Comparison of ENCODE assay signal across 13 cellular contexts in genomic region chr15:64216722-64217428, GRCh38. TPM values are rescaled to one million over a fixed set of nuclear protein-coding genes. Genes with fewer than 3 reads are reported as not detected.
DNase-seq lines count a peak whose midpoint lies in the region; ATAC-seq and TF ChIP-seq lines count a peak whose summit lies in the region.
"Had no signal": no experiment of that assay in that cellular context is flagged by ENCODE, and none has a peak within 500 bp of the region (broad histone marks: within the 10 kb centered on the region; RNA-seq: fewer than 3 reads in every experiment).

No MANE protein-coding gene starts in this region.

- no peaks in the 10 kb centered on the region for H3K9me3 ChIP-seq in HEK293 (ENCODE audit: control insufficient read depth, insufficient read depth, low read depth, low read length)
- no peaks in the 10 kb centered on the region for H3K9me3 ChIP-seq in gastrocnemius medialis

- POLR2A ChIA-PET in HEK293 (lab: Yijun Ruan, JAX) = no interaction called here

- H3K4me3 ChIP-seq in HEK293 (ENCODE audit: low read depth, low read length) (no peak overlapping the region), fibroblast of pulmonary artery (replicated peaks; ENCODE audit: low read depth, low read length) (no peak overlapping the region), gastrocnemius medialis (no peak overlapping the region)

- TF ChIP-seq POLR2A in gastrocnemius medialis (IDR thresholded peaks at IDR 0.05) = no peak

- no peak for TF ChIP-seq CTCF in HEK293 (tag by site-specific recombination; IDR thresholded peaks at IDR 0.05)
- TF ChIP-seq CTCF in fibroblast of pulmonary artery (IDR thresholded peaks at IDR 0.05; ENCODE audit: low read length, missing control alignments) = no peak
- TF ChIP-seq CTCF in gastrocnemius medialis (IDR thresholded peaks at IDR 0.05 in 4 of 5, conservative IDR thresholded peaks at IDR 0.05 in 1 of 5) = no peak

- no peaks in the 10 kb centered on the region for H3K27me3 ChIP-seq in gastrocnemius medialis

- intact Hi-C loops in gastrocnemius medialis (cut with DNase I; ENCODE audit: low total_unique reads) = no loop called here

- DNase-seq in NCI-H748 treated with DMSO at 0.1 percent for 48 hours (lab: John Stamatoyannopoulos, UW) (peak; percentile 2), fibroblast of pulmonary artery (ENCODE audit: low read depth) (peak; percentile 44), pons (ENCODE audit: low spot score) (peak; percentile 7), NCI-H2171 treated with DMSO at 0.1 percent for 48 hours (lab: John Stamatoyannopoulos, UW) (no peak), MV-4-11 (lab: John Stamatoyannopoulos, UW) (no peak), gastrocnemius medialis (no peak)
- DNase-seq: activated naive CD4-positive, alpha-beta T cell treated with anti-CD3 and anti-CD28 coated beads, Interleukin-2, amount 50 U/mL, for 16 hours; effector memory CD4-positive, alpha-beta T cell; naive thymus-derived CD8-positive, alpha-beta T cell; NCI-H2227 treated with DMSO at 0.1 percent for 48 hours; SHP77 treated with DMSO at 0.1 percent for 48 hours had no signal

- CTCF ChIA-PET in HEK293 (lab: Yijun Ruan, JAX) = interaction anchor here (0.5 to 0.6 kb wide), 3 partner anchors 10 to 1083 kb away, joined by 3 to 4 read pairs (median 3); no protein-coding TSS in a partner anchor

- in situ Hi-C loops in gastrocnemius medialis (cut with MboI; ENCODE audit: low sequenced_read_pairs in 4 of 4) = loop anchor here in 2 of 4 donors (25.0 kb wide), 2 partner anchors 145 to 445 kb away; partner anchors contain the start of gene CSNK1G1 (in 1 of the 2)

- H3K4me1 ChIP-seq in HEK293 (ENCODE audit: control insufficient read depth, insufficient read depth, low read length) (peaks cover 8% of the 10 kb centered on the region; the same call in 1 of the 2 replicates), gastrocnemius medialis (peaks cover 0 to 5% of the 10 kb centered on the region in 2 donors)

- no peak for ATAC-seq in gastrocnemius medialis
- ATAC-seq: activated CD4-positive, CD25-positive, alpha-beta regulatory T cell treated with anti-CD3 and anti-CD28 coated beads, Interleukin-2, amount 50 U/mL, for 24 hours; naive thymus-derived CD8-positive, alpha-beta T cell had no signal

- H3K27ac ChIP-seq in HEK293 (ENCODE audit: extremely low read depth, low read depth, low read length) (no peak overlapping the region), gastrocnemius medialis (no peak overlapping the region)

- H3K36me3 ChIP-seq in HEK293 (ENCODE audit: control insufficient read depth in 2 of 2, insufficient read depth in 1 of 2, low read length in 2 of 2) (peaks cover 0 to 6% of the 10 kb centered on the region in 2 experiments; a peak in 2 of 3 replicates), gastrocnemius medialis (peaks cover 0 to 12% of the 10 kb centered on the region in 2 donors)

TF ChIP-seq in HEK293, 187 proteins besides CTCF, POLR2A, EP300 and RAD21:
- TF ChIP-seq ATF2 (tag by site-specific recombination; IDR thresholded peaks at IDR 0.05; ENCODE audit: low read depth) = no peak
- TF ChIP-seq, protein P1, sequence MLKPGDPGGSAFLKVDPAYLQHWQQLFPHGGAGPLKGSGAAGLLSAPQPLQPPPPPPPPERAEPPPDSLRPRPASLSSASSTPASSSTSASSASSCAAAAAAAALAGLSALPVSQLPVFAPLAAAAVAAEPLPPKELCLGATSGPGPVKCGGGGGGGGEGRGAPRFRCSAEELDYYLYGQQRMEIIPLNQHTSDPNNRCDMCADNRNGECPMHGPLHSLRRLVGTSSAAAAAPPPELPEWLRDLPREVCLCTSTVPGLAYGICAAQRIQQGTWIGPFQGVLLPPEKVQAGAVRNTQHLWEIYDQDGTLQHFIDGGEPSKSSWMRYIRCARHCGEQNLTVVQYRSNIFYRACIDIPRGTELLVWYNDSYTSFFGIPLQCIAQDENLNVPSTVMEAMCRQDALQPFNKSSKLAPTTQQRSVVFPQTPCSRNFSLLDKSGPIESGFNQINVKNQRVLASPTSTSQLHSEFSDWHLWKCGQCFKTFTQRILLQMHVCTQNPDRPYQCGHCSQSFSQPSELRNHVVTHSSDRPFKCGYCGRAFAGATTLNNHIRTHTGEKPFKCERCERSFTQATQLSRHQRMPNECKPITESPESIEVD (tag by site-specific recombination; IDR thresholded peaks at IDR 0.05) = 0 out of 2 replicates have a peak, but pooled peaks have one; percentile 19

RNA-seq across cellular contexts. Expression of gene PPIB, which starts 54.1 kb away (rescaled TPM):
- total RNA-seq in gastrocnemius medialis = 10 to 100 TPM; 26.8 to 78.5 (median 40.2) TPM

Comparison
In these comparisons a context has a peak if more than half of its experiments do, and no peak if none do; other contexts are left out.
1. DNase-seq: peak in NCI-H748 treated with DMSO at 0.1 percent for 48 hours (single experiment), fibroblast of pulmonary artery (single experiment) and pons (single experiment); none in NCI-H2171 treated with DMSO at 0.1 percent for 48 hours (single experiment), MV-4-11 (single experiment) and gastrocnemius medialis (0 of 2).